ENCODE assay signal across 10 cellular contexts in the genomic region with DNA sequence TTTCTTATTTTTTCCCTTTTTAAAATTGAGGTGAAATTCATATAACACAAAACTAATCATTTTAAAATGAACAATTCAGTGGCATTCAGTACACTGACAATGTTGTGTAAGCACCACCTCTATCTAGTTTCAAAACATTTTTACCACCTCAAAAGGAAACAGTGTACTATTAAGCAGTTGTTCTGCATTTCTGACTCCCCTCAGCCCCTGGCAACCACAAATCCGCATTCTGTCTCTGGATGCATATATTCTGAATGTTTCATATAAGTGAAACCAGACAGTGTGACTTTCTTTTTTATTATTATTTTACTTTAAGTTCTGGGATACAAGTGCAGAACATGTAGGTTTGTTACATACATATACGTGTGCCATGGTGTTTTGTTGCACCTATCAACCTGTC. TPM values are rescaled to one million over a fixed set of nuclear protein-coding genes. Genes with fewer than 3 reads are reported as not detected.
A peak's percentile ranks its signal among the peaks of the same experiment; 100 is the strongest.
DNase-seq lines count a peak whose midpoint lies in the region; ATAC-seq and TF ChIP-seq lines count a peak whose summit lies in the region.
"Had no signal": no experiment of that assay in that cellular context is flagged by ENCODE, and none has a peak within 500 bp of the region (broad histone marks: within the 10 kb centered on the region; RNA-seq: fewer than 3 reads in every experiment).

No MANE protein-coding gene starts in this region.

- H3K27me3 ChIP-seq in esophagus muscularis mucosa, result no peaks in the 10 kb centered on the region
- H3K27me3 ChIP-seq: cardiac muscle cell, testis had no signal

- H3K27me3 Mint-ChIP-seq in memory B cell (no peaks in the 10 kb centered on the region), type B pancreatic cell (no peaks in the 10 kb centered on the region)

- H3K27ac Mint-ChIP-seq in memory B cell, result peak overlapping the region; percentile 86
- no peak overlapping the region for H3K27ac Mint-ChIP-seq in type B pancreatic cell

- peaks cover 29% of the 10 kb centered on the region for H3K36me3 Mint-ChIP-seq in memory B cell
- H3K36me3 Mint-ChIP-seq in type B pancreatic cell, result no peaks in the 10 kb centered on the region

- peaks cover 0 to 35% (median 17%) of the 10 kb centered on the region in 4 donors for H3K4me1 ChIP-seq in esophagus muscularis mucosa
- H3K4me1 ChIP-seq: testis had no signal

- TF ChIP-seq CTCF in type B pancreatic cell (conservative IDR thresholded peaks at IDR 0.05) (no peak), esophagus muscularis mucosa (IDR thresholded peaks at IDR 0.05) (no peak), RWPE1 (conservative IDR thresholded peaks at IDR 0.05; ENCODE audit: low read depth) (no peak)

- DNase-seq in memory B cell (ENCODE audit: low spot score in 2 of 2), result no peak
- no peak for DNase-seq in type B pancreatic cell (ENCODE audit: extremely low spot score, unreplicated experiment)
- DNase-seq in hepatic stellate cell (ENCODE audit: low spot score), result no peak
- no peak for DNase-seq in esophagus muscularis mucosa (ENCODE audit: extremely low spot score)
- DNase-seq in RWPE1 (ENCODE audit: low spot score), result no peak
- DNase-seq: testis had no signal

- 80% methylated on average over 2 of the region's 2 CpGs for WGBS in esophagus muscularis mucosa

- CTCF ChIA-PET in RWPE1 (lab: Yijun Ruan, JAX), result no interaction called here

- no peak for TF ChIP-seq POLR2A in esophagus muscularis mucosa (IDR thresholded peaks at IDR 0.05; ENCODE audit: low read depth)

- ATAC-seq in GM18867 (IDR thresholded peaks at IDR 0.05; ENCODE audit: unreplicated experiment), result peak; percentile 53
- ATAC-seq in GM21529 (IDR thresholded peaks at IDR 0.05; ENCODE audit: unreplicated experiment), result peak; percentile 43
- ATAC-seq in HG03565 (IDR thresholded peaks at IDR 0.05; ENCODE audit: unreplicated experiment), result peak; percentile 45
- ATAC-seq in memory B cell (ENCODE audit: low read depth), result no peak

- no peak overlapping the region for H3K4me3 ChIP-seq in esophagus muscularis mucosa
- H3K4me3 ChIP-seq: cardiac muscle cell, testis had no signal

- H3K27ac ChIP-seq in esophagus muscularis mucosa (replicated peaks in 1 of 4) (no peak overlapping the region), RWPE1 (no peak overlapping the region)
- H3K27ac ChIP-seq: cardiac muscle cell, testis had no signal

- intact Hi-C loops in esophagus muscularis mucosa (cut with DNase I), result no loop called here

- H3K4me1 Mint-ChIP-seq in memory B cell, result peaks cover 63% of the 10 kb centered on the region
- peaks cover 9% of the 10 kb centered on the region for H3K4me1 Mint-ChIP-seq in type B pancreatic cell (ENCODE audit: unreplicated experiment)

- H3K9me3 ChIP-seq in esophagus muscularis mucosa, result no peaks in the 10 kb centered on the region
- H3K9me3 ChIP-seq: testis had no signal

- POLR2A ChIA-PET in RWPE1 (lab: Yijun Ruan, JAX; ENCODE audit: low non-redundant PET), result no interaction called here

- no peak for TF ChIP-seq EP300 in esophagus muscularis mucosa (IDR thresholded peaks at IDR 0.05)

- peak overlapping the region; percentile 84 for H3K4me3 Mint-ChIP-seq in memory B cell
- no peak overlapping the region for H3K4me3 Mint-ChIP-seq in type B pancreatic cell

- H3K9me3 Mint-ChIP-seq in memory B cell, result peaks cover 5% of the 10 kb centered on the region
- no peaks in the 10 kb centered on the region for H3K9me3 Mint-ChIP-seq in type B pancreatic cell

- no peaks in the 10 kb centered on the region for H3K36me3 ChIP-seq in esophagus muscularis mucosa
- H3K36me3 ChIP-seq: cardiac muscle cell had no signal

RNA-seq across cellular contexts. Expression of gene TANK, which starts 19.2 kb away (rescaled TPM):
- total RNA-seq in type B pancreatic cell (ENCODE audit: low replicate concordance) (34.4 and 43.3 TPM in 2 replicates), esophagus muscularis mucosa (10 to 100 TPM; 57.0 to 76.1 (median 69.7) TPM)
